In the genomic region with DNA sequence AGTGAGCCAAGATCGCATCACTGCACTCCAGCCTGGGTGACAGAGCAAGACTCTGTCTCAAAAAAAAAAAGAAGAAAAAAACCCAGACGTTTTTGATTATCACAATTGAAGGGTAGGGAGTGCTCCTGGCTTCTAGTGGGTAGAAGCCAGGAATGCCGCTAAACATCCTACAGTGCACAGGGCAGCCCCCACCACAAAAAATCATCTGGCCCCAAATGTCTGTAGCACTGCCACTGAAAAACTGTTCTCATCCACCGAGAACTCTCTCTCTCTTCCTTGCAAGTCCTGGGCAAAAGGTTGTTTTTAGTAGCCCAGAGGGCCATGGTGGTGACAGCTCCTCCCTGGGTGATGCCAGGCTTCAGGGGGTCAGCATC, we compare ENCODE assay signal across 9 cellular contexts. TPM values are rescaled to one million over a fixed set of nuclear protein-coding genes. Genes with fewer than 3 reads are reported as not detected.
A peak's percentile ranks its signal among the peaks of the same experiment; 100 is the strongest.
DNase-seq lines count a peak whose midpoint lies in the region; ATAC-seq and TF ChIP-seq lines count a peak whose summit lies in the region.
"Had no signal": no experiment of that assay in that cellular context is flagged by ENCODE, and none has a peak within 500 bp of the region (broad histone marks: within the 10 kb centered on the region; RNA-seq: fewer than 3 reads in every experiment).

No MANE protein-coding gene starts in this region.

- H3K27ac ChIP-seq in HUES48 (ENCODE audit: low read depth, low read length) (peak overlapping the region; percentile 79), adrenal gland (peak overlapping the region; percentile 79 to 91 (median 91)), left lung (peak overlapping the region; percentile 85 to 93), testis (peak overlapping the region; percentile 70 to 73)

- TF ChIP-seq CTCF in adrenal gland (IDR thresholded peaks at IDR 0.05) (no peak), left lung (IDR thresholded peaks at IDR 0.05) (no peak), testis (IDR thresholded peaks at IDR 0.05) (no peak)

- intact Hi-C loops in adrenal gland (cut with DNase I), result no loop called here
- intact Hi-C loops in left lung (cut with DNase I), result no loop called here
- intact Hi-C loops in testis (cut with DNase I; ENCODE audit: low total_unique reads), result no loop called here

- DNase-seq in adrenal gland (no peak), left lung (no peak), testis (no peak), AG08395 (ENCODE audit: low spot score) (no peak)
- no peak for DNase-seq in stimulated activated CD4-positive, alpha-beta T cell treated with anti-CD3 and anti-CD28 coated beads, Interleukin-4, amount 100 ng/mL, for 24 hours
- DNase-seq: NCI-H82 had no signal

- no peak overlapping the region for H3K9ac ChIP-seq in HUES48 (ENCODE audit: low read depth, low read length)

- H3K27me3 ChIP-seq in HUES48 (ENCODE audit: control insufficient read depth, insufficient read depth, low read length) (no peaks in the 10 kb centered on the region), adrenal gland (no peaks in the 10 kb centered on the region), left lung (no peaks in the 10 kb centered on the region), testis (no peaks in the 10 kb centered on the region)

- no peaks in the 10 kb centered on the region for H3K9me3 ChIP-seq in HUES48 (ENCODE audit: control insufficient read depth, insufficient read depth, low read length)
- no peaks in the 10 kb centered on the region for H3K9me3 ChIP-seq in adrenal gland (replicated peaks in 1 of 3)
- H3K9me3 ChIP-seq in left lung, result no peaks in the 10 kb centered on the region
- H3K9me3 ChIP-seq in testis, result no peaks in the 10 kb centered on the region

- TF ChIP-seq POLR2A in adrenal gland (IDR thresholded peaks at IDR 0.05) (no peak), testis (IDR thresholded peaks at IDR 0.05) (no peak)

- H3K36me3 ChIP-seq in HUES48 (ENCODE audit: control insufficient read depth, insufficient read depth, low read length) (no peaks in the 10 kb centered on the region), adrenal gland (replicated peaks in 1 of 2) (no peaks in the 10 kb centered on the region), left lung (no peaks in the 10 kb centered on the region), testis (ENCODE audit: low read depth, missing control alignments) (no peaks in the 10 kb centered on the region)

- ATAC-seq in left lung (no peak), HG02870 (IDR thresholded peaks at IDR 0.05; ENCODE audit: unreplicated experiment) (no peak), GM18517 (IDR thresholded peaks at IDR 0.05; ENCODE audit: unreplicated experiment) (no peak)

- H3K4me1 ChIP-seq in HUES48 (ENCODE audit: control insufficient read depth, insufficient read depth, low read length) (peaks cover 24% of the 10 kb centered on the region), adrenal gland (replicated peaks in 1 of 2) (peaks cover 30 to 33% of the 10 kb centered on the region in 2 donors), left lung (peaks cover 34 to 46% of the 10 kb centered on the region in 2 donors), testis (peaks cover 21% of the 10 kb centered on the region)

- WGBS in adrenal gland, 4 donors, result 47 to 59% (median 52%) methylated on average over 4 of the region's 4 CpGs
- WGBS in testis, 2 donors, result 50 to 57% methylated on average over 4 of the region's 4 CpGs

- H3K4me3 ChIP-seq in HUES48 (ENCODE audit: low read depth, low read length) (no peak overlapping the region), adrenal gland (no peak overlapping the region), left lung (no peak overlapping the region), testis (no peak overlapping the region)

RNA-seq across cellular contexts. Expression of gene GPR157, which starts 35.6 kb away (rescaled TPM):
- total RNA-seq in adrenal gland (10 to 100 TPM in 4 of 8 donors, 1 to 10 TPM in 4; 5.0 to 16.8 (median 9.8) TPM), left lung (10 to 100 TPM; 18.8 to 23.0 TPM), testis (10 to 100 TPM in 1 of 2 donors, 1 to 10 TPM in 1; 8.8 to 11.7 TPM)
- polyA plus RNA-seq in adrenal gland (1 to 10 TPM; 2.0 to 6.7 (median 2.9) TPM), testis (ENCODE audit: insufficient read depth, low read depth, low replicate concordance) (4.1 TPM)
